In the genomic region with DNA sequence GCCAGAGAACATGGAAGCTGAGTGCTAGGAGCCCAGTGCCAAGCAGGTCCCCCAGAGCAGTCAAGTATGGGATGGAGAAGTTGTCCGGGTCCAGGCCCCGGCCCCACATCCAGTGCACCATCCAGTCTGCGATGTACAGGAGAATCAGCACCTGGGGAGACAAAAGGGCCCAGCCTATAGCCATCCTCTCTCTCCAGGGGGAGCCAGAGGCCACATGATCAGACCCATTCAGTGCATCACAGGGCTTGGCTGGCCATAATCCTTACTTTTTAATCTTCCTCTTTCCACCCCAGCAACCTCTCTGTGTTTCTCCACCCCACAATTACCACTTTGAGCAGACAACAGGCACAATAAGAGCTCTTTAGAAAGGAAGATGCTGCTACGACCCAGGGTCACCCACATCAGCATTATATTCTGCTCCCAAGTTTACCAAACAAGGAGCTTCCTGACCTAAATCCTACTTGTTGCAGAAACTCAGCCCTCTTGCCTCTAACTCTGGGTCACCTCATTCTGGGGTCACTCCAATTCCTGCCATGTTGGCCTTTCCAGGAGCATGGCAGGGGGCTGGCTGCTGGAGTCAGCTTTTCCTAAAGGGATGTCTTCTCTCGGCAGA, we compare ENCODE assay signal across 1 cellular context.
TF ChIP-seq lines count a peak whose summit lies in the region.

No MANE protein-coding gene starts in this region.

TF ChIP-seq in liver, 16 proteins besides CTCF, POLR2A, EP300 and RAD21 (continued from another document):
- TF ChIP-seq, protein P1, sequence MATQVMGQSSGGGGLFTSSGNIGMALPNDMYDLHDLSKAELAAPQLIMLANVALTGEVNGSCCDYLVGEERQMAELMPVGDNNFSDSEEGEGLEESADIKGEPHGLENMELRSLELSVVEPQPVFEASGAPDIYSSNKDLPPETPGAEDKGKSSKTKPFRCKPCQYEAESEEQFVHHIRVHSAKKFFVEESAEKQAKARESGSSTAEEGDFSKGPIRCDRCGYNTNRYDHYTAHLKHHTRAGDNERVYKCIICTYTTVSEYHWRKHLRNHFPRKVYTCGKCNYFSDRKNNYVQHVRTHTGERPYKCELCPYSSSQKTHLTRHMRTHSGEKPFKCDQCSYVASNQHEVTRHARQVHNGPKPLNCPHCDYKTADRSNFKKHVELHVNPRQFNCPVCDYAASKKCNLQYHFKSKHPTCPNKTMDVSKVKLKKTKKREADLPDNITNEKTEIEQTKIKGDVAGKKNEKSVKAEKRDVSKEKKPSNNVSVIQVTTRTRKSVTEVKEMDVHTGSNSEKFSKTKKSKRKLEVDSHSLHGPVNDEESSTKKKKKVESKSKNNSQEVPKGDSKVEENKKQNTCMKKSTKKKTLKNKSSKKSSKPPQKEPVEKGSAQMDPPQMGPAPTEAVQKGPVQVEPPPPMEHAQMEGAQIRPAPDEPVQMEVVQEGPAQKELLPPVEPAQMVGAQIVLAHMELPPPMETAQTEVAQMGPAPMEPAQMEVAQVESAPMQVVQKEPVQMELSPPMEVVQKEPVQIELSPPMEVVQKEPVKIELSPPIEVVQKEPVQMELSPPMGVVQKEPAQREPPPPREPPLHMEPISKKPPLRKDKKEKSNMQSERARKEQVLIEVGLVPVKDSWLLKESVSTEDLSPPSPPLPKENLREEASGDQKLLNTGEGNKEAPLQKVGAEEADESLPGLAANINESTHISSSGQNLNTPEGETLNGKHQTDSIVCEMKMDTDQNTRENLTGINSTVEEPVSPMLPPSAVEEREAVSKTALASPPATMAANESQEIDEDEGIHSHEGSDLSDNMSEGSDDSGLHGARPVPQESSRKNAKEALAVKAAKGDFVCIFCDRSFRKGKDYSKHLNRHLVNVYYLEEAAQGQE (IDR thresholded peaks at IDR 0.05) = no peak
- no peak for TF ChIP-seq FOXA2 (IDR thresholded peaks at IDR 0.05)
- TF ChIP-seq HNF4G (IDR thresholded peaks at IDR 0.05) = no peak
- TF ChIP-seq, protein P2, sequence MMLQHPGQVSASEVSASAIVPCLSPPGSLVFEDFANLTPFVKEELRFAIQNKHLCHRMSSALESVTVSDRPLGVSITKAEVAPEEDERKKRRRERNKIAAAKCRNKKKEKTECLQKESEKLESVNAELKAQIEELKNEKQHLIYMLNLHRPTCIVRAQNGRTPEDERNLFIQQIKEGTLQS (IDR thresholded peaks at IDR 0.05) = no peak
- no peak for TF ChIP-seq FOXA1 (IDR thresholded peaks at IDR 0.05)
- TF ChIP-seq NR2F2 (IDR thresholded peaks at IDR 0.05) = no peak
- TF ChIP-seq JUND (IDR thresholded peaks at IDR 0.05) = no peak
TF ChIP-seq in liver: peak in this region for 0.
